ENCODE assay signal across 9 cellular contexts in genomic region chr2:38095996-38096861, GRCh38. TPM values are rescaled to one million over a fixed set of nuclear protein-coding genes. Genes with fewer than 3 reads are reported as not detected.
DNase-seq lines count a peak whose midpoint lies in the region; ATAC-seq and TF ChIP-seq lines count a peak whose summit lies in the region.
"Had no signal": no experiment of that assay in that cellular context is flagged by ENCODE, and none has a peak within 500 bp of the region (broad histone marks: within the 10 kb centered on the region; RNA-seq: fewer than 3 reads in every experiment).

No MANE protein-coding gene starts in this region.

- H3K4me3 ChIP-seq in RWPE2 (ENCODE audit: severe bottlenecking): no peak overlapping the region

- intact Hi-C loops in left cardiac atrium (cut with DNase I): no loop called here

- H3K9me3 ChIP-seq in RWPE2 (ENCODE audit: severe bottlenecking): no peaks in the 10 kb centered on the region

- H3K27me3 ChIP-seq in RWPE2 (ENCODE audit: insufficient read depth, poor library complexity, severe bottlenecking): no peaks in the 10 kb centered on the region

- peaks cover 41% of the 10 kb centered on the region for H3K4me1 ChIP-seq in RWPE2 (ENCODE audit: insufficient read depth, poor library complexity, severe bottlenecking)
- H3K4me1 ChIP-seq: parathyroid adenoma had no signal

- DNase-seq in AG09319 (ENCODE audit: extremely low read depth, low read depth) (peak; percentile 79), RWPE2 (ENCODE audit: low spot score) (no peak), left cardiac atrium (peak; percentile 77), anterior cingulate cortex (lab: John Stamatoyannopoulos, UW) (no peak), midbrain (lab: John Stamatoyannopoulos, UW) (no peak), NCI-H2107 (lab: John Stamatoyannopoulos, UW) (no peak)

- H3K27ac ChIP-seq in RWPE2 (ENCODE audit: poor library complexity, severe bottlenecking): peak overlapping the region; percentile 51
- H3K27ac ChIP-seq: parathyroid adenoma had no signal

- no peaks in the 10 kb centered on the region for H3K36me3 ChIP-seq in RWPE2 (ENCODE audit: low read depth)

- ATAC-seq in GM21619 (IDR thresholded peaks at IDR 0.05; ENCODE audit: unreplicated experiment) (peak; percentile 49), RWPE2 (ENCODE audit: low read depth) (peak; percentile 84), left cardiac atrium (peak in 1 of 2 donors; percentile 39), GM21528 (IDR thresholded peaks at IDR 0.05; ENCODE audit: low FRiP score, unreplicated experiment) (no peak)

- TF ChIP-seq CTCF in AG09319 (IDR thresholded peaks at IDR 0.05; ENCODE audit: low read depth, low read length) (no peak), RWPE2 (IDR thresholded peaks at IDR 0.05; ENCODE audit: poor library complexity, severe bottlenecking) (no peak)

RNA-seq across cellular contexts. Expression of gene CYP1B1, which starts 20.3 kb away (rescaled TPM):
- total RNA-seq in left cardiac atrium: 100 to 1,000 TPM in 1 of 2 donors, 10 to 100 TPM in 1; 46.1 to 115 TPM

Comparison
In these comparisons a context has a peak if more than half of its experiments do, and no peak if none do; other contexts are left out.
1. DNase-seq: peak in AG09319 (single experiment) and left cardiac atrium (single experiment); none in RWPE2 (single experiment), anterior cingulate cortex (0 of 58), midbrain (single experiment) and NCI-H2107 (single experiment).